ENCODE assay signal across 1 cellular context in genomic region chr17:2610195-2610594, GRCh38.
TF ChIP-seq lines count a peak whose summit lies in the region.

No MANE protein-coding gene starts in this region.

TF ChIP-seq in HEK293, 187 proteins besides CTCF, POLR2A, EP300 and RAD21 (continued from another document):
- TF ChIP-seq BCL6B (tag by site-specific recombination; IDR thresholded peaks at IDR 0.05), result peak; percentile 72
- no peak for TF ChIP-seq ZBTB7A (tag by site-specific recombination; IDR thresholded peaks at IDR 0.05; ENCODE audit: low read depth)
- no peak for TF ChIP-seq MZF1 (tag by site-specific recombination; IDR thresholded peaks at IDR 0.05; ENCODE audit: borderline replicate concordance)
- peak; percentile 87 for TF ChIP-seq PRDM6 (tag by site-specific recombination; IDR thresholded peaks at IDR 0.05)
- TF ChIP-seq, protein P1, sequence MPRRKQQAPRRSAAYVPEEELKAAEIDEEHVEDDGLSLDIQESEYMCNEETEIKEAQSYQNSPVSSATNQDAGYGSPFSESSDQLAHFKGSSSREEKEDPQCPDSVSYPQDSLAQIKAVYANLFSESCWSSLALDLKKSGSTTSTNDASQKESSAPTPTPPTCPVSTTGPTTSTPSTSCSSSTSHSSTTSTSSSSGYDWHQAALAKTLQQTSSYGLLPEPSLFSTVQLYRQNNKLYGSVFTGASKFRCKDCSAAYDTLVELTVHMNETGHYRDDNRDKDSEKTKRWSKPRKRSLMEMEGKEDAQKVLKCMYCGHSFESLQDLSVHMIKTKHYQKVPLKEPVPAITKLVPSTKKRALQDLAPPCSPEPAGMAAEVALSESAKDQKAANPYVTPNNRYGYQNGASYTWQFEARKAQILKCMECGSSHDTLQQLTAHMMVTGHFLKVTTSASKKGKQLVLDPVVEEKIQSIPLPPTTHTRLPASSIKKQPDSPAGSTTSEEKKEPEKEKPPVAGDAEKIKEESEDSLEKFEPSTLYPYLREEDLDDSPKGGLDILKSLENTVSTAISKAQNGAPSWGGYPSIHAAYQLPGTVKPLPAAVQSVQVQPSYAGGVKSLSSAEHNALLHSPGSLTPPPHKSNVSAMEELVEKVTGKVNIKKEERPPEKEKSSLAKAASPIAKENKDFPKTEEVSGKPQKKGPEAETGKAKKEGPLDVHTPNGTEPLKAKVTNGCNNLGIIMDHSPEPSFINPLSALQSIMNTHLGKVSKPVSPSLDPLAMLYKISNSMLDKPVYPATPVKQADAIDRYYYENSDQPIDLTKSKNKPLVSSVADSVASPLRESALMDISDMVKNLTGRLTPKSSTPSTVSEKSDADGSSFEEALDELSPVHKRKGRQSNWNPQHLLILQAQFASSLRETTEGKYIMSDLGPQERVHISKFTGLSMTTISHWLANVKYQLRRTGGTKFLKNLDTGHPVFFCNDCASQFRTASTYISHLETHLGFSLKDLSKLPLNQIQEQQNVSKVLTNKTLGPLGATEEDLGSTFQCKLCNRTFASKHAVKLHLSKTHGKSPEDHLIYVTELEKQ (tag by site-specific recombination; IDR thresholded peaks at IDR 0.05; ENCODE audit: borderline replicate concordance), result no peak
